ENCODE assay signal across 17 cellular contexts in the genomic region with DNA sequence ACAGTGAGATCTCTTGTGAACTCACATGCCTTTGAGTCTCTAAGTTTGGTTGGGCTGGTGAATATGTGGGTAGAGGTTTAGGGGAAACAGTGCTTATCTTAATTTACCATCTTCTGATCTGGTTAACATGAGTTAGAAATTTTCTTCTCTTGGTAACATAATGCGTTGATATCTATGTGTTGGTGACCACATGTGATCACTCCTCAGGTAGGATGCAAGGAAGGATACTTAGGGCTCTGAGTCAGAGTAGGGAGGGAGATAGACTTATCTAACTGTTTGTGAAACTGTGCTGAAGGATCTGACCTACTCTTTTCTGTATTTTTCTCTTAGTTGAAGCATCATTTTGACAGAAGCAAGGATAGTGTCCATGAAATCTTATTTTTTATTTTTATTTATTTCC. TPM values are rescaled to one million over a fixed set of nuclear protein-coding genes. Genes with fewer than 3 reads are reported as not detected.
A peak's percentile ranks its signal among the peaks of the same experiment; 100 is the strongest.
DNase-seq lines count a peak whose midpoint lies in the region; ATAC-seq and FAIRE-seq lines count a peak whose summit lies in the region.
"Had no signal": no experiment of that assay in that cellular context is flagged by ENCODE, and none has a peak within 500 bp of the region (broad histone marks: within the 10 kb centered on the region; RNA-seq: fewer than 3 reads in every experiment).

No MANE protein-coding gene starts in this region.

- H3K36me3 Mint-ChIP-seq in activated T-cell treated with anti-CD3 and anti-CD28 coated beads, Interleukin-2, amount 50 U/mL, for 72 hours (ENCODE audit: insufficient read depth in 2 of 2) = no peaks in the 10 kb centered on the region
- H3K36me3 Mint-ChIP-seq in activated T-cell treated with anti-CD3 and anti-CD28 coated beads, Interleukin-2, amount 50 U/mL, for 24 hours (ENCODE audit: low read depth) = peaks cover 48% of the 10 kb centered on the region
- H3K36me3 Mint-ChIP-seq in central memory CD8-positive, alpha-beta T cell (ENCODE audit: insufficient read depth) = peaks cover 4% of the 10 kb centered on the region

- peak; percentile 74 to 77 for ATAC-seq in activated T-cell treated with anti-CD3 and anti-CD28 coated beads, Interleukin-2, amount 50 U/mL, for 72 hours (replicated peaks in 1 of 2)
- ATAC-seq in stimulated activated naive CD8-positive, alpha-beta T cell treated with anti-CD3 and anti-CD28 coated beads, Interleukin-15, Interleukin-2, amounts not matched to agents 100 U/mL and 50 U/mL, for 24 hours = peak; percentile 32
- no peak for ATAC-seq in stimulated activated naive CD8-positive, alpha-beta T cell treated with anti-CD3 and anti-CD28 coated beads, Interleukin-15, amount 100 ng/mL, for 72 hours
- ATAC-seq in central memory CD8-positive, alpha-beta T cell (replicated peaks; ENCODE audit: extremely low read depth, poor library complexity, severe bottlenecking) = peak; percentile 36
- no peak for ATAC-seq in GM18858 (IDR thresholded peaks at IDR 0.05; ENCODE audit: unreplicated experiment)
- ATAC-seq: CD8-positive, alpha-beta T cell; GM12878 had no signal

- peak; percentile 79 for FAIRE-seq in urothelium cell line (lab: Jason Lieb, UNC)
- FAIRE-seq: GM19239 had no signal

- no peak overlapping the region for H3K27ac Mint-ChIP-seq in activated T-cell treated with anti-CD3 and anti-CD28 coated beads, Interleukin-2, amount 50 U/mL, for 72 hours
- H3K27ac Mint-ChIP-seq in activated T-cell treated with anti-CD3 and anti-CD28 coated beads, Interleukin-2, amount 50 U/mL, for 24 hours = no peak overlapping the region
- peak overlapping the region in 1 of 2 donors; percentile 54 for H3K27ac Mint-ChIP-seq in stimulated activated naive CD8-positive, alpha-beta T cell treated with anti-CD3 and anti-CD28 coated beads, Interleukin-15, amount 100 ng/mL, for 72 hours
- H3K27ac Mint-ChIP-seq in central memory CD8-positive, alpha-beta T cell (ENCODE audit: low read depth) = no peak overlapping the region
- H3K27ac Mint-ChIP-seq: B cell; CD8-positive, alpha-beta T cell had no signal

- H3K9me3 Mint-ChIP-seq in activated T-cell treated with anti-CD3 and anti-CD28 coated beads, Interleukin-2, amount 50 U/mL, for 72 hours = no peaks in the 10 kb centered on the region
- no peaks in the 10 kb centered on the region for H3K9me3 Mint-ChIP-seq in activated T-cell treated with anti-CD3 and anti-CD28 coated beads, Interleukin-2, amount 50 U/mL, for 24 hours
- H3K9me3 Mint-ChIP-seq in stimulated activated naive CD8-positive, alpha-beta T cell treated with anti-CD3 and anti-CD28 coated beads, Interleukin-15, amount 100 ng/mL, for 72 hours = no peaks in the 10 kb centered on the region
- H3K9me3 Mint-ChIP-seq in central memory CD8-positive, alpha-beta T cell = no peaks in the 10 kb centered on the region
- H3K9me3 Mint-ChIP-seq: CD8-positive, alpha-beta T cell had no signal

- H3K4me1 Mint-ChIP-seq in activated T-cell treated with anti-CD3 and anti-CD28 coated beads, Interleukin-2, amount 50 U/mL, for 72 hours (ENCODE audit: low read depth) = peaks cover 7% of the 10 kb centered on the region
- peaks cover 4% of the 10 kb centered on the region for H3K4me1 Mint-ChIP-seq in activated T-cell treated with anti-CD3 and anti-CD28 coated beads, Interleukin-2, amount 50 U/mL, for 24 hours (ENCODE audit: low read depth)
- no peaks in the 10 kb centered on the region for H3K4me1 Mint-ChIP-seq in stimulated activated naive CD8-positive, alpha-beta T cell treated with anti-CD3 and anti-CD28 coated beads, Interleukin-15, amount 100 ng/mL, for 72 hours
- H3K4me1 Mint-ChIP-seq in central memory CD8-positive, alpha-beta T cell = peaks cover 7% of the 10 kb centered on the region
- H3K4me1 Mint-ChIP-seq: B cell had no signal

- no peak overlapping the region for H3K4me3 Mint-ChIP-seq in activated T-cell treated with anti-CD3 and anti-CD28 coated beads, Interleukin-2, amount 50 U/mL, for 72 hours
- H3K4me3 Mint-ChIP-seq in activated T-cell treated with anti-CD3 and anti-CD28 coated beads, Interleukin-2, amount 50 U/mL, for 24 hours = no peak overlapping the region
- H3K4me3 Mint-ChIP-seq in stimulated activated naive CD8-positive, alpha-beta T cell treated with anti-CD3 and anti-CD28 coated beads, Interleukin-15, amount 100 ng/mL, for 72 hours = no peak overlapping the region
- H3K4me3 Mint-ChIP-seq in central memory CD8-positive, alpha-beta T cell = no peak overlapping the region
- H3K4me3 Mint-ChIP-seq: B cell; CD8-positive, alpha-beta T cell had no signal

- no peaks in the 10 kb centered on the region for H3K27me3 Mint-ChIP-seq in activated T-cell treated with anti-CD3 and anti-CD28 coated beads, Interleukin-2, amount 50 U/mL, for 72 hours (ENCODE audit: low read depth)
- no peaks in the 10 kb centered on the region for H3K27me3 Mint-ChIP-seq in activated T-cell treated with anti-CD3 and anti-CD28 coated beads, Interleukin-2, amount 50 U/mL, for 24 hours
- no peaks in the 10 kb centered on the region for H3K27me3 Mint-ChIP-seq in stimulated activated naive CD8-positive, alpha-beta T cell treated with anti-CD3 and anti-CD28 coated beads, Interleukin-15, amount 100 ng/mL, for 72 hours
- H3K27me3 Mint-ChIP-seq in central memory CD8-positive, alpha-beta T cell = no peaks in the 10 kb centered on the region
- H3K27me3 Mint-ChIP-seq: B cell had no signal

- no peak for DNase-seq in activated T-cell treated with anti-CD3 and anti-CD28 coated beads, Interleukin-2, amount 50 U/mL, for 72 hours
- no peak for DNase-seq in activated T-cell treated with anti-CD3 and anti-CD28 coated beads, Interleukin-2, amount 50 U/mL, for 24 hours
- DNase-seq in stimulated activated naive CD8-positive, alpha-beta T cell treated with anti-CD3 and anti-CD28 coated beads, Interleukin-15, Interleukin-2, amounts not matched to agents 100 U/mL and 50 U/mL, for 24 hours = no peak
- no peak for DNase-seq in stimulated activated naive CD8-positive, alpha-beta T cell treated with anti-CD3 and anti-CD28 coated beads, Interleukin-15, amount 100 ng/mL, for 72 hours
- no peak for DNase-seq in central memory CD8-positive, alpha-beta T cell (ENCODE audit: low spot score in 2 of 2)
- DNase-seq in urothelium cell line (ENCODE audit: low spot score) (no peak), kidney tubule cell (ENCODE audit: low spot score) (no peak)
- DNase-seq: Calu3; CD8-positive, alpha-beta T cell; DMS79 treated with DMSO at 0.1 percent for 48 hours; GF-D8; GM23248 had no signal

RNA-seq across cellular contexts. Expression of a gene that starts 23.1 kb away (rescaled TPM):
- 1 to 10 TPM; 6.6 to 7.8 TPM for total RNA-seq in activated T-cell treated with anti-CD3 and anti-CD28 coated beads, Interleukin-2, amount 50 U/mL, for 72 hours

RNA-seq across cellular contexts. Expression of a gene that starts 36.1 kb away (rescaled TPM):
- total RNA-seq in activated T-cell treated with anti-CD3 and anti-CD28 coated beads, Interleukin-2, amount 50 U/mL, for 72 hours = not detected
- total RNA-seq: B cell; Calu3; CD8-positive, alpha-beta T cell; GM12878; HT-29 had no signal

Comparison
In these comparisons a context has a peak if more than half of its experiments do, and no peak if none do; other contexts are left out.
1. ATAC-seq: peak in activated T-cell treated with anti-CD3 and anti-CD28 coated beads, Interleukin-2, amount 50 U/mL, for 72 hours (2 of 2), stimulated activated naive CD8-positive, alpha-beta T cell treated with anti-CD3 and anti-CD28 coated beads, Interleukin-15, Interleukin-2, amounts not matched to agents 100 U/mL and 50 U/mL, for 24 hours (single experiment) and central memory CD8-positive, alpha-beta T cell (single experiment); none in stimulated activated naive CD8-positive, alpha-beta T cell treated with anti-CD3 and anti-CD28 coated beads, Interleukin-15, amount 100 ng/mL, for 72 hours (single experiment) and GM18858 (single experiment).